1 cellular context compared by ENCODE assay signal in genomic region chr2:36597003-36597531, GRCh38.
TF ChIP-seq lines count a peak whose summit lies in the region.

No MANE protein-coding gene starts in this region.

TF ChIP-seq in HepG2, 621 proteins besides CTCF, POLR2A, EP300 and RAD21 (continued from another document):
- TF ChIP-seq ZGPAT (CRISPR knock-in tag; IDR thresholded peaks at IDR 0.05) (0 out of 2 replicates have a peak, but pooled peaks have one; percentile 25), PITX1 (CRISPR knock-in tag; IDR thresholded peaks at IDR 0.05) (0 out of 2 replicates have a peak, but pooled peaks have one; percentile 25), BORCS8-MEF2B (CRISPR knock-in tag; IDR thresholded peaks at IDR 0.05) (no peak), ZNF510 (CRISPR knock-in tag; IDR thresholded peaks at IDR 0.05; ENCODE audit: low read depth) (peak; percentile 72; the same call in 1 of the 2 replicates), ZMYM2 (CRISPR knock-in tag; IDR thresholded peaks at IDR 0.05) (no peak), ZMYM3 (CRISPR knock-in tag; IDR thresholded peaks at IDR 0.05) (0 out of 2 replicates have a peak, but pooled peaks have one; percentile 53), ZSCAN22 (CRISPR knock-in tag; IDR thresholded peaks at IDR 0.05) (no peak), ZNF879 (CRISPR knock-in tag; IDR thresholded peaks at IDR 0.05) (0 out of 2 replicates have a peak, but pooled peaks have one; percentile 11), GLI4 (CRISPR knock-in tag; IDR thresholded peaks at IDR 0.05; ENCODE audit: borderline replicate concordance) (peak; percentile 46; the same call in 1 of the 2 replicates), ARID2 (CRISPR knock-in tag; IDR thresholded peaks at IDR 0.05; ENCODE audit: borderline replicate concordance) (peak; percentile 75; the same call in 1 of the 2 replicates), ZNF414 (CRISPR knock-in tag; IDR thresholded peaks at IDR 0.05) (0 out of 2 replicates have a peak, but pooled peaks have one; percentile 52), ZNF781 (CRISPR knock-in tag; IDR thresholded peaks at IDR 0.05; ENCODE audit: borderline replicate concordance, not compliant biosample characterization) (peak; percentile 18), YY1 (IDR thresholded peaks at IDR 0.05; ENCODE audit: insufficient read depth, insufficient replicate concordance, low read depth, low read length) (no peak), PRPF4 (IDR thresholded peaks at IDR 0.05; ENCODE audit: low read depth, low read length, poor library complexity, severe bottlenecking) (peak; percentile 38), NR2C2 (CRISPR knock-in tag; IDR thresholded peaks at IDR 0.05; ENCODE audit: borderline replicate concordance) (0 out of 2 replicates have a peak, but pooled peaks have one; percentile 21), ZFP91 (CRISPR knock-in tag; IDR thresholded peaks at IDR 0.05; ENCODE audit: borderline replicate concordance) (0 out of 2 replicates have a peak, but pooled peaks have one; percentile 59), EED (CRISPR knock-in tag; IDR thresholded peaks at IDR 0.05) (no peak), ZNF180 (CRISPR knock-in tag; IDR thresholded peaks at IDR 0.05; ENCODE audit: borderline replicate concordance, low read depth) (no peak), TBL1XR1 (IDR thresholded peaks at IDR 0.05; ENCODE audit: borderline replicate concordance, low read length, partially characterized antibody) (no peak), AKAP8 (CRISPR knock-in tag; IDR thresholded peaks at IDR 0.05) (0 out of 2 replicates have a peak, but pooled peaks have one; percentile 15), CBX1 (IDR thresholded peaks at IDR 0.05; ENCODE audit: low read depth) (no peak), CREB1 (IDR thresholded peaks at IDR 0.05) (no peak), CREB1 (CRISPR knock-in tag; IDR thresholded peaks at IDR 0.05) (no peak), NKX3-1 (CRISPR knock-in tag; IDR thresholded peaks at IDR 0.05) (no peak), ARNTL (CRISPR knock-in tag; IDR thresholded peaks at IDR 0.05) (0 out of 2 replicates have a peak, but pooled peaks have one; percentile 16), PAXIP1 (CRISPR knock-in tag; conservative IDR thresholded peaks at IDR 0.05) (0 out of 2 replicates have a peak, but pooled peaks have one; percentile 8), PHF21A (CRISPR knock-in tag; IDR thresholded peaks at IDR 0.05) (0 out of 2 replicates have a peak, but pooled peaks have one; percentile 10), THAP7 (CRISPR knock-in tag; IDR thresholded peaks at IDR 0.05) (peak; percentile 36; the same call in 1 of the 2 replicates), NFE2L1 (CRISPR knock-in tag; IDR thresholded peaks at IDR 0.05; ENCODE audit: borderline replicate concordance) (no peak), NFKB2 (CRISPR knock-in tag; IDR thresholded peaks at IDR 0.05; ENCODE audit: borderline replicate concordance) (0 out of 2 replicates have a peak, but pooled peaks have one; percentile 54)
